Comparison of ENCODE assay signal across 10 cellular contexts in the genomic region with DNA sequence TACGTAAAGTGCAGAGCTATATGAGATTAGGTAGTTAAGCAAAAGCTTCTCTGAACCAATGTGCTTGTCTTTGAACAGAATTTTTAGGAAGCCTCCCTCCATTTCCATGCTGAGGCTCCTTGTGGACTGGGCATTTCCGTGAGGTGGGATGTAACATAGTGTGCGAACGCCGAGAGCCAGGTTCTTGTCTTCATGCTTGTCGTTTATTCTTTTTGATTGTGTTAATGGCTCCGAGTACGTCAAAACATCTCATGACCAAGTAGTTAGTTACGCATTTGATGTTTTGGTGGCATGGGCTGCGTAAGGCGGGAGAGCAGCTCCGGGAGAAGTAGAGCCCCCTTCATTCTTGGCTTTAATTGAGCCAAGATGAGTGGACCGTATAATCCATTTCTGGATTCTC. TPM values are rescaled to one million over a fixed set of nuclear protein-coding genes. Genes with fewer than 3 reads are reported as not detected.
A peak's percentile ranks its signal among the peaks of the same experiment; 100 is the strongest.
DNase-seq lines count a peak whose midpoint lies in the region; ATAC-seq and TF ChIP-seq lines count a peak whose summit lies in the region.
"Had no signal": no experiment of that assay in that cellular context is flagged by ENCODE, and none has a peak within 500 bp of the region (broad histone marks: within the 10 kb centered on the region; RNA-seq: fewer than 3 reads in every experiment).

No MANE protein-coding gene starts in this region.

- H3K79me2 ChIP-seq in Loucy (ENCODE audit: insufficient read depth, low read length): peaks cover 73% of the 10 kb centered on the region

- TF ChIP-seq CTCF in Loucy (conservative IDR thresholded peaks at IDR 0.05; ENCODE audit: low read length): no peak
- TF ChIP-seq CTCF in brain microvascular endothelial cell (IDR thresholded peaks at IDR 0.05; ENCODE audit: low read depth, low read length, missing control alignments): no peak
- no peak for TF ChIP-seq CTCF in lower lobe of right lung (IDR thresholded peaks at IDR 0.05)

- H3K36me3 ChIP-seq in Loucy (ENCODE audit: insufficient read depth, low read length): peaks cover 22% of the 10 kb centered on the region; the same call in 1 of the 2 replicates
- H3K36me3 ChIP-seq in brain microvascular endothelial cell (replicated peaks): no peaks in the 10 kb centered on the region
- H3K36me3 ChIP-seq in lower lobe of right lung: peaks cover 22% of the 10 kb centered on the region

- peak overlapping the region; percentile 67 for H3K4me3 ChIP-seq in Loucy (ENCODE audit: low read length, poor library complexity, severe bottlenecking)
- H3K4me3 ChIP-seq in brain microvascular endothelial cell (ENCODE audit: low read depth, low read length): no peak overlapping the region
- peak overlapping the region; percentile 6 for H3K4me3 ChIP-seq in lower lobe of right lung
- H3K4me3 ChIP-seq: PC-9 had no signal

- H3K9me2 ChIP-seq in Loucy (replicated peaks; ENCODE audit: low read depth, low read length): no peaks in the 10 kb centered on the region

- H2AFZ ChIP-seq in Loucy (ENCODE audit: low read length): no peak overlapping the region
- H2AFZ ChIP-seq: PC-9 had no signal

- DNase-seq in brain microvascular endothelial cell: no peak
- no peak for DNase-seq in lower lobe of right lung
- DNase-seq in superior temporal gyrus (ENCODE audit: extremely low spot score): peak; percentile 53
- DNase-seq in CD1c-positive myeloid dendritic cell (ENCODE audit: extremely low spot score): no peak
- DNase-seq in MV-4-11 (lab: John Stamatoyannopoulos, UW): no peak
- DNase-seq in NAMALWA (ENCODE audit: low spot score): no peak
- DNase-seq: activated CD4-positive, alpha-beta T cell treated with anti-CD3 and anti-CD28 coated beads, Interleukin-2, amount 10 ng/mL, durations not matched to agents 24 days and 14 days had no signal

- H3K4me1 ChIP-seq in Loucy (ENCODE audit: insufficient read depth, low read length, poor library complexity, severe bottlenecking): peaks cover 61% of the 10 kb centered on the region
- H3K4me1 ChIP-seq in lower lobe of right lung: peaks cover 41% of the 10 kb centered on the region

- intact Hi-C loops in lower lobe of right lung (cut with DNase I): no loop called here

- H3K27me3 ChIP-seq in Loucy (ENCODE audit: insufficient read depth, low read length, poor library complexity, severe bottlenecking) (no peaks in the 10 kb centered on the region), brain microvascular endothelial cell (replicated peaks) (no peaks in the 10 kb centered on the region), lower lobe of right lung (ENCODE audit: low read depth) (no peaks in the 10 kb centered on the region)

- H3K4me2 ChIP-seq in Loucy (ENCODE audit: low read depth, low read length, poor library complexity, severe bottlenecking): peak overlapping the region; percentile 88
- H3K4me2 ChIP-seq: PC-9 had no signal

- in situ Hi-C loops in brain microvascular endothelial cell (cut with HindIII; ENCODE audit: low pct_ligation_motif_present, low sequenced_read_pairs): no loop called here

- peak overlapping the region; percentile 81 for H3K9ac ChIP-seq in Loucy (ENCODE audit: low read depth, low read length, poor library complexity, severe bottlenecking)

- peaks cover 23% of the 10 kb centered on the region for H3F3A ChIP-seq in Loucy (ENCODE audit: low read depth)

- H3K27ac ChIP-seq in brain microvascular endothelial cell (peak overlapping the region; percentile 85), lower lobe of right lung (peak overlapping the region; percentile 67)
- H3K27ac ChIP-seq: PC-9 had no signal

- H3K9me3 ChIP-seq in Loucy (ENCODE audit: insufficient read depth, low read depth, low read length) (no peaks in the 10 kb centered on the region), lower lobe of right lung (no peaks in the 10 kb centered on the region)

- ATAC-seq in lower lobe of right lung: peak in 1 of 2 donors; percentile 28
- no peak for ATAC-seq in GM21825 (IDR thresholded peaks at IDR 0.05; ENCODE audit: unreplicated experiment)

- no peaks in the 10 kb centered on the region for H4K20me1 ChIP-seq in Loucy (ENCODE audit: insufficient read depth, low read length, poor library complexity, severe bottlenecking)

RNA-seq across cellular contexts. Expression of gene DGKD, which starts 32.9 kb away (rescaled TPM):
- 69.3 TPM for total RNA-seq in lower lobe of right lung
